ENCODE assay signal across 22 cellular contexts in the genomic region with DNA sequence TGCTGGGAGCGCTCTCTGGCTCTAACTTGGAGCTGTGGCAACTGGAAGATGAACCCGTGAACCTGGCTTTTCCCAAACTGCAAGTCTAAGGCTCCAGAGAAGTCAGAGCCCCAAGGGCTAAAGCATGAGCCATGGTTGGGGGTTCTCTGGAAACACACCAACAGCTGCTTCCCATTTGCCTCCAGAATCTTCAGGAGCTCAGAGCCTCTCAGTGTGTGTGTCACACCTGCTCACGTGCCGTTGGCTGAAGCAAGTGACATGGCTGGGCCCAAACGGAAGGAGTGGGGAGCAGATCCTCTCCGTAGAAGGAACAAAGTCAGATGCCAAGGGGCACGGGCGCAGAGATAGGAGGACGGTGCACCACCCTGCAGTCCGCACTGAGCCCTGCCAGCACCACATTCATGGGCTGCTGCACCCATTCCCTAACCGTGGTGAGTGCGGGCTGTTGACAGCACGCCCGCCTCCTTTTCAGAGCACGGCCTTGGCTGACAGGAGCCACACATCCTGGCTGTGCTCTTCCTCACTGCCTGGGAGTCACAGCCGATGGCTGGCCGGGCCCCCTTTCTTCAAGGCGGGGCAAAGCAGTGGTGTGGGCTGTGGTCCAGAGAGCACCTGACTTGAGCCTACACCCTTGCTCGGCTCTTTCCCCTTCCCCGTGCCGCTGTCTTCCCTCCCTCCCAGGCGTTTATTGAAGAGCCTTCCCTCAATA. TPM values are rescaled to one million over a fixed set of nuclear protein-coding genes. Genes with fewer than 3 reads are reported as not detected.
DNase-seq lines count a peak whose midpoint lies in the region; ATAC-seq lines count a peak whose summit lies in the region.
"Had no signal": no experiment of that assay in that cellular context is flagged by ENCODE, and none has a peak within 500 bp of the region (broad histone marks: within the 10 kb centered on the region; RNA-seq: fewer than 3 reads in every experiment).

No MANE protein-coding gene starts in this region.

- DNase-seq in Right ventricle myocardium inferior (ENCODE audit: missing footprints) (peak; percentile 40), cardiac septum (ENCODE audit: low spot score) (no peak), left ventricle myocardium superior (no peak), naive B cell (no peak), NK-92 (lab: John Stamatoyannopoulos, UW; ENCODE audit: unreplicated experiment) (no peak), Karpas-422 (no peak)
- DNase-seq: activated CD4-positive, alpha-beta memory T cell treated with anti-CD3 and anti-CD28 coated beads for 36 hours; activated naive CD4-positive, alpha-beta T cell treated with anti-CD3 and anti-CD28 coated beads for 36 hours; anterior cingulate cortex; effector memory CD4-positive, alpha-beta T cell; GF-D8; glutamatergic neuron; kidney; NCI-H1436; NCI-H2227 treated with DMSO at 0.1 percent for 48 hours; nucleus accumbens; stimulated activated CD4-positive, alpha-beta T cell treated with anti-CD3 and anti-CD28 coated beads, Interleukin-4, amount 100 ng/mL, for 4 hours; substantia nigra; WERI-Rb-1 had no signal

- peaks cover 17% of the 10 kb centered on the region for H3K4me1 ChIP-seq in Karpas-422 (ENCODE audit: low read length)

- H3K36me3 ChIP-seq in Karpas-422 (ENCODE audit: insufficient read depth, low read length), result no peaks in the 10 kb centered on the region; the same call in 1 of the 2 replicates
- H3K36me3 ChIP-seq: WERI-Rb-1 had no signal

- H3K9me2 ChIP-seq in Karpas-422 (replicated peaks; ENCODE audit: insufficient read depth, low read length), result no peaks in the 10 kb centered on the region

- H3K4me1 Mint-ChIP-seq in naive B cell, result peaks cover 31 to 56% (median 39%) of the 10 kb centered on the region in 3 donors

- no peaks in the 10 kb centered on the region for H4K20me1 ChIP-seq in Karpas-422 (ENCODE audit: insufficient read depth, low read depth, low read length)

- H3K27ac ChIP-seq in Karpas-422 (ENCODE audit: low read length), result no peak overlapping the region
- H3K27ac ChIP-seq: 22Rv1, WERI-Rb-1 had no signal

- peak overlapping the region in 3 of 8 donors; percentile 56 to 69 (median 60) for H3K4me3 Mint-ChIP-seq in naive B cell
- H3K4me3 Mint-ChIP-seq: activated CD4-positive, alpha-beta memory T cell treated with anti-CD3 and anti-CD28 coated beads for 36 hours; activated naive CD4-positive, alpha-beta T cell treated with anti-CD3 and anti-CD28 coated beads for 36 hours had no signal

- H3K4me2 ChIP-seq in Karpas-422 (ENCODE audit: low read depth, low read length, poor library complexity, severe bottlenecking), result no peak overlapping the region

- H3K9me3 ChIP-seq in Karpas-422 (ENCODE audit: low read length), result no peaks in the 10 kb centered on the region

- H3K27me3 ChIP-seq in Karpas-422 (ENCODE audit: low read length), result no peaks in the 10 kb centered on the region

- no peaks in the 10 kb centered on the region for H3K9me3 Mint-ChIP-seq in naive B cell
- H3K9me3 Mint-ChIP-seq: activated CD4-positive, alpha-beta memory T cell treated with anti-CD3 and anti-CD28 coated beads for 36 hours; activated naive CD4-positive, alpha-beta T cell treated with anti-CD3 and anti-CD28 coated beads for 36 hours had no signal

- H3K4me3 ChIP-seq in Karpas-422 (ENCODE audit: low read length), result no peak overlapping the region

- no peak overlapping the region for H3K9ac ChIP-seq in Karpas-422 (ENCODE audit: low read length)

- H3K27ac Mint-ChIP-seq in naive B cell, result peak overlapping the region; percentile 36 to 98 (median 88)
- H3K27ac Mint-ChIP-seq: activated CD4-positive, alpha-beta memory T cell treated with anti-CD3 and anti-CD28 coated beads for 36 hours; activated naive CD4-positive, alpha-beta T cell treated with anti-CD3 and anti-CD28 coated beads for 36 hours had no signal

- no peaks in the 10 kb centered on the region for H3K79me2 ChIP-seq in Karpas-422 (ENCODE audit: low read length)

- no peaks in the 10 kb centered on the region for H3K36me3 Mint-ChIP-seq in naive B cell
- H3K36me3 Mint-ChIP-seq: activated CD4-positive, alpha-beta memory T cell treated with anti-CD3 and anti-CD28 coated beads for 36 hours had no signal

- no peaks in the 10 kb centered on the region for H3K27me3 Mint-ChIP-seq in naive B cell

- no peak overlapping the region for H2AFZ ChIP-seq in Karpas-422 (ENCODE audit: low read length)

- ATAC-seq in Right ventricle myocardium inferior, result peak; percentile 44
- ATAC-seq in left ventricle myocardium superior, result peak; percentile 70
- peak; percentile 20 to 36 for ATAC-seq in naive B cell (ENCODE audit: low read depth in 2 of 2)
- no peak for ATAC-seq in GM21390 (IDR thresholded peaks at IDR 0.05; ENCODE audit: unreplicated experiment)
- no peak for ATAC-seq in GM21737 (IDR thresholded peaks at IDR 0.05; ENCODE audit: unreplicated experiment)

- intact Hi-C loops in Right ventricle myocardium inferior (cut with DNase I), result no loop called here
- intact Hi-C loops in cardiac septum (cut with DNase I), result no loop called here
- intact Hi-C loops in left ventricle myocardium superior (cut with micrococcal nuclease), result no loop called here

RNA-seq across cellular contexts. Expression of a gene that starts 16.6 kb away (rescaled TPM):
- 11.3 TPM for total RNA-seq in Right ventricle myocardium inferior
- 12.5 TPM for total RNA-seq in cardiac septum
- 11.6 TPM for total RNA-seq in left ventricle myocardium superior
- polyA plus RNA-seq in naive B cell (ENCODE audit: low read depth in 6 of 6), result 10 to 100 TPM; 22.2 to 36.7 (median 27.0) TPM
- 79.1 and 135 TPM in 2 replicates for total RNA-seq in Karpas-422 (2014; rRNA removed; shearing (Covaris generic); ENCODE audit: low replicate concordance)

Comparison
In these comparisons a context has a peak if more than half of its experiments do, and no peak if none do; other contexts are left out.
1. ATAC-seq: peak in Right ventricle myocardium inferior (single experiment), left ventricle myocardium superior (single experiment) and naive B cell (2 of 2); none in GM21390 (single experiment) and GM21737 (single experiment).